Comparison of ENCODE assay signal across 26 cellular contexts in the genomic region with DNA sequence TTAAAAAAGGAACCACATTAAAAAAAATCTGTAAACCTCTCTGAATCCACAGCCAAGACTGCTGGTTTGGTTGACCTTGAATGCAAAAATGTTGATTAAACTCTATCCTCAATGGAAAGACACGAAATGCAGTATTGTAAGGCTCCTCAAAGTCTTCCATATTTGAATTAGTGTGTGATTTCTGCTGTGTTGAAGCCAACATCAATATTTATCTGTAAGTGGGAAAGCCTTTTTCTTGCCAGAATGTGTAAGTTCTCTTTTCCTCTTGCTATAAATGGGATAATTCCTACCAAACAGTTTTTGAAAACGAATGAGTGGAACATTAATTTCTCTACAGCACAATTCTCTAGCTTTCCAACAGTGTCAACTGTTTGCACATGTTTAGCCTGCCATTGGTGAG.
"Had no signal": no experiment of that assay in that cellular context is flagged by ENCODE, and none has a peak within 500 bp of the region (broad histone marks: within the 10 kb centered on the region; RNA-seq: fewer than 3 reads in every experiment).

No MANE protein-coding gene starts in this region.

- H3K4me1 Mint-ChIP-seq: activated CD4-positive, alpha-beta T cell treated with anti-CD3 and anti-CD28 coated beads, Interleukin-2, amount 10 ng/mL, durations not matched to agents 7 days and 5 days; activated CD8-positive, alpha-beta memory T cell treated with anti-CD3 and anti-CD28 coated beads, Interleukin-2, amount 10 ng/mL, durations not matched to agents 7 days and 5 days; natural killer cell; stimulated activated effector memory CD8-positive, alpha-beta T cell treated with anti-CD3 and anti-CD28 coated beads, Interleukin-12 subunit alpha, Interleukin-12 subunit beta, amount 100 ng/mL, for 72 hours; T-cell had no signal

- H3K36me3 ChIP-seq: adrenal gland, ascending aorta, esophagus muscularis mucosa, left lung, ovary, stomach, transverse colon, uterus, WERI-Rb-1 had no signal

- H3K27ac ChIP-seq: adrenal gland, ascending aorta, coronary artery, esophagus muscularis mucosa, left lung, ovary, psoas muscle, skin epidermis, stomach, transverse colon, uterus, WERI-Rb-1 had no signal

- H3K4me3 Mint-ChIP-seq: activated CD4-positive, alpha-beta T cell treated with anti-CD3 and anti-CD28 coated beads, Interleukin-2, amount 10 ng/mL, durations not matched to agents 7 days and 5 days; activated CD8-positive, alpha-beta memory T cell treated with anti-CD3 and anti-CD28 coated beads, Interleukin-2, amount 10 ng/mL, durations not matched to agents 7 days and 5 days; activated CD8-positive, alpha-beta T cell treated with anti-CD3 and anti-CD28 coated beads for 36 hours; natural killer cell; stimulated activated effector memory CD8-positive, alpha-beta T cell treated with anti-CD3 and anti-CD28 coated beads, Interleukin-12 subunit alpha, Interleukin-12 subunit beta, amount 100 ng/mL, for 72 hours; T-cell; T-helper 2 cell treated with Interferon-gamma antibody and Interleukin-4, amounts not matched to agents 5 μg/mL and 100 μg/mL, for 36 hours had no signal

- DNase-seq: activated CD4-positive, alpha-beta T cell treated with anti-CD3 and anti-CD28 coated beads, Interleukin-2, amount 10 ng/mL, durations not matched to agents 7 days and 5 days; activated CD4-positive, CD25-positive, alpha-beta regulatory T cell treated with anti-CD3 and anti-CD28 coated beads, Interleukin-2, amount 50 U/mL, for 72 hours; activated CD8-positive, alpha-beta memory T cell treated with anti-CD3 and anti-CD28 coated beads, Interleukin-2, amount 10 ng/mL, durations not matched to agents 7 days and 5 days; activated CD8-positive, alpha-beta T cell treated with anti-CD3 and anti-CD28 coated beads for 36 hours; activated gamma-delta T cell treated with Interleukin-2 at 50 U/mL for 16 hours; adrenal gland; kidney; left lung; midbrain; natural killer cell; ovary; psoas muscle; right cardiac atrium; stimulated activated CD4-positive, alpha-beta T cell treated with anti-CD3 and anti-CD28 coated beads, Interleukin-2, amount 100 ng/mL, for 24 hours; stomach; T-cell; transverse colon; uterus; WERI-Rb-1 had no signal

- H3K27me3 ChIP-seq: adrenal gland, ascending aorta, esophagus muscularis mucosa, left lung, stomach, transverse colon, uterus had no signal

- H3K4me3 ChIP-seq: adrenal gland, ascending aorta, coronary artery, esophagus muscularis mucosa, left lung, ovary, psoas muscle, skin epidermis, stomach, transverse colon, uterus had no signal

- ATAC-seq: activated CD8-positive, alpha-beta memory T cell treated with anti-CD3 and anti-CD28 coated beads, Interleukin-2, amount 10 ng/mL, durations not matched to agents 7 days and 5 days; activated CD8-positive, alpha-beta T cell treated with anti-CD3 and anti-CD28 coated beads for 36 hours; activated naive CD4-positive, alpha-beta T cell treated with anti-CD3 and anti-CD28 coated beads, Interleukin-2, amount 50 U/mL, for 72 hours; left lung; natural killer cell; psoas muscle; right cardiac atrium; stimulated activated effector memory CD8-positive, alpha-beta T cell treated with anti-CD3 and anti-CD28 coated beads, Interleukin-12 subunit alpha, Interleukin-12 subunit beta, amount 100 ng/mL, for 72 hours; T-cell had no signal

- H3K9me3 Mint-ChIP-seq: activated CD4-positive, alpha-beta T cell treated with anti-CD3 and anti-CD28 coated beads, Interleukin-2, amount 10 ng/mL, durations not matched to agents 7 days and 5 days; activated CD8-positive, alpha-beta T cell treated with anti-CD3 and anti-CD28 coated beads for 36 hours; activated naive CD4-positive, alpha-beta T cell treated with anti-CD3 and anti-CD28 coated beads, Interleukin-2, amount 50 U/mL, for 72 hours; stimulated activated effector memory CD8-positive, alpha-beta T cell treated with anti-CD3 and anti-CD28 coated beads, Interleukin-12 subunit alpha, Interleukin-12 subunit beta, amount 100 ng/mL, for 72 hours; T-cell; T-helper 2 cell treated with Interferon-gamma antibody and Interleukin-4, amounts not matched to agents 5 μg/mL and 100 μg/mL, for 36 hours had no signal

- H3K9me3 ChIP-seq: adrenal gland, ascending aorta, esophagus muscularis mucosa, left lung, ovary, psoas muscle, stomach, transverse colon, uterus had no signal

- H3K27ac Mint-ChIP-seq: activated CD4-positive, alpha-beta T cell treated with anti-CD3 and anti-CD28 coated beads, Interleukin-2, amount 10 ng/mL, durations not matched to agents 7 days and 5 days; activated CD8-positive, alpha-beta memory T cell treated with anti-CD3 and anti-CD28 coated beads, Interleukin-2, amount 10 ng/mL, durations not matched to agents 7 days and 5 days; activated CD8-positive, alpha-beta T cell treated with anti-CD3 and anti-CD28 coated beads for 36 hours; activated naive CD4-positive, alpha-beta T cell treated with anti-CD3 and anti-CD28 coated beads, Interleukin-2, amount 50 U/mL, for 72 hours; natural killer cell; stimulated activated effector memory CD8-positive, alpha-beta T cell treated with anti-CD3 and anti-CD28 coated beads, Interleukin-12 subunit alpha, Interleukin-12 subunit beta, amount 100 ng/mL, for 72 hours; T-cell; T-helper 2 cell treated with Interferon-gamma antibody and Interleukin-4, amounts not matched to agents 5 μg/mL and 100 μg/mL, for 36 hours had no signal

- H3K36me3 Mint-ChIP-seq: activated CD8-positive, alpha-beta memory T cell treated with anti-CD3 and anti-CD28 coated beads, Interleukin-2, amount 10 ng/mL, durations not matched to agents 7 days and 5 days; activated naive CD4-positive, alpha-beta T cell treated with anti-CD3 and anti-CD28 coated beads, Interleukin-2, amount 50 U/mL, for 72 hours; natural killer cell; stimulated activated effector memory CD8-positive, alpha-beta T cell treated with anti-CD3 and anti-CD28 coated beads, Interleukin-12 subunit alpha, Interleukin-12 subunit beta, amount 100 ng/mL, for 72 hours; T-cell had no signal

- H3K4me1 ChIP-seq: adrenal gland, ascending aorta, esophagus muscularis mucosa, left lung, psoas muscle, stomach, transverse colon, uterus had no signal
